Comparison of ENCODE assay signal across 10 cellular contexts in genomic region chr11:19646308-19646707, GRCh38.
"Had no signal": no experiment of that assay in that cellular context is flagged by ENCODE, and none has a peak within 500 bp of the region (broad histone marks: within the 10 kb centered on the region; RNA-seq: fewer than 3 reads in every experiment).

No MANE protein-coding gene starts in this region.

- H3K4me2 ChIP-seq: neural progenitor cell had no signal

- H3K27ac ChIP-seq: neural progenitor cell, stomach, testis had no signal

- H3K9me3 ChIP-seq: breast epithelium, stomach, testis had no signal

- H2AFZ ChIP-seq: neural progenitor cell had no signal

- H3K4me3 ChIP-seq: breast epithelium, neural progenitor cell, stomach, testis had no signal

- H3K27me3 ChIP-seq: breast epithelium, neural progenitor cell, stomach, testis had no signal

- H3K9ac ChIP-seq: neural progenitor cell had no signal

- DNase-seq: activated CD4-positive, CD25-positive, alpha-beta regulatory T cell treated with anti-CD3 and anti-CD28 coated beads, Interleukin-2, amount 50 U/mL, for 72 hours; activated naive CD4-positive, alpha-beta T cell; activated T-cell treated with anti-CD3 and anti-CD28 coated beads for 4 hours; anterior cingulate cortex; naive B cell; stimulated activated CD4-positive, alpha-beta T cell treated with anti-CD3 and anti-CD28 coated beads, Interleukin-1b, Interleukin-23, amount 100 ng/mL, for 48 hours; stomach; testis had no signal

- H3K9me3 Mint-ChIP-seq: neural progenitor cell had no signal

- H3K27ac Mint-ChIP-seq: neural progenitor cell had no signal

- H3K36me3 ChIP-seq: breast epithelium, neural progenitor cell, stomach had no signal

- H3K36me3 Mint-ChIP-seq: naive B cell, neural progenitor cell had no signal

- H3K4me1 ChIP-seq: breast epithelium, testis had no signal
